ENCODE assay signal across 12 cellular contexts in the genomic region with DNA sequence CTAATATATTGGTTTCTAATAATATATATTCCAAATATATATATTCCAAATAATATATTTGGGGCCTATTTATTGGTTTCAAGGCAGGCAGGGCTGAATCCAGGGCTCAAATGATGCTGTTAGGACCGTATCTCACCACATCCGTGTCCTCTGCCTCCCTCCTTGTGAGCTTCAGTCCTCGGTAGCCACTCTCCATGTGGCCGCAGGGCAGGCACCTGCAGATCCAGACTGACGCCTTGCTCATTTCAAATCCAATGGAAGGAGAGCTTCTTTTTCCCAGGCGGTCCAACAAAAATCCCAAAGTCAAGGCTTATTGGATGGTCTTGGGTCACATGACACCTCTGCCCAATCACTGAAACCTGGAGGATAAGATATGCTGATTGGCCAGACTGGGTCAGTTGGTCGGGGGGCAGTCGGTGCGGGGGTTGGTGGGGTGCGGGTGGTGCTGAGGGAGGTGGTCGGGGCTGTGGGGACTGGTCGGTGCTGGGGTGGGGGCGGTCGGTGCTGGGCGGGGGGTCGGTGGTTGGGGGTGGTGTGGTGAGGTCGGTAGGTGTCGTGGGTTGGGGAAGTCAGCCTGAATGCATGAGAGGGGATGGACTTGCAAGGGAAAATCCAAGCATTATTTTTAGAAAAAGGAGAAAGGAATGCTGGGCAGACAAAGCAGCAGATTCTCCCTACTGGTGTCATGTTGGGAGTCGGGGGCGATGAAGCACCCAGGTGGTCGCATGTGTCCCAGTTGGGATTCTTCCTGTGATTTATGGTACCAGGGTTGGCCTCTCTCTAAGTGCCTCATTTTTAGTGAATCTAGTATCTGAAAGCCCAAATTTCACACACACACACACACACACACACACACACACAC.
DNase-seq lines count a peak whose midpoint lies in the region; ATAC-seq and TF ChIP-seq lines count a peak whose summit lies in the region.
"Had no signal": no experiment of that assay in that cellular context is flagged by ENCODE, and none has a peak within 500 bp of the region (broad histone marks: within the 10 kb centered on the region; RNA-seq: fewer than 3 reads in every experiment).

No MANE protein-coding gene starts in this region.

- peaks cover 77% of the 10 kb centered on the region for H3K27me3 Mint-ChIP-seq in T-helper 1 cell treated with Interleukin-12 subunit alpha and Interleukin-12 subunit beta and Interleukin-4 antibody, amounts not matched to agents 30 μg/mL and 1 μg/mL, for 36 hours (ENCODE audit: low read depth)

- peaks cover 7% of the 10 kb centered on the region for H3K36me3 Mint-ChIP-seq in T-helper 1 cell treated with Interleukin-12 subunit alpha and Interleukin-12 subunit beta and Interleukin-4 antibody, amounts not matched to agents 30 μg/mL and 1 μg/mL, for 36 hours (ENCODE audit: low read depth)

- H3K79me2 ChIP-seq in mesendoderm (ENCODE audit: control insufficient read depth, insufficient read depth, low read length): no peaks in the 10 kb centered on the region

- no peak overlapping the region for H3K27ac Mint-ChIP-seq in T-helper 1 cell treated with Interleukin-12 subunit alpha and Interleukin-12 subunit beta and Interleukin-4 antibody, amounts not matched to agents 30 μg/mL and 1 μg/mL, for 36 hours

- H3K4me3 ChIP-seq in ascending aorta (no peak overlapping the region), mesendoderm (ENCODE audit: low read length) (no peak overlapping the region), thoracic aorta (no peak overlapping the region)
- H3K4me3 ChIP-seq: lower lobe of right lung had no signal

- DNase-seq in T-helper 1 cell (no peak), ascending aorta (ENCODE audit: low spot score in 2 of 2) (no peak), mesendoderm (peak; percentile 65), thoracic aorta (ENCODE audit: low spot score) (no peak), omental fat pad (ENCODE audit: low spot score) (no peak)
- DNase-seq: lower lobe of right lung, small intestine had no signal

- H3K4ac ChIP-seq in mesendoderm (ENCODE audit: low read depth, low read length): peak overlapping the region; percentile 82

- H3K4me3 Mint-ChIP-seq in T-helper 1 cell treated with Interleukin-12 subunit alpha and Interleukin-12 subunit beta and Interleukin-4 antibody, amounts not matched to agents 30 μg/mL and 1 μg/mL, for 36 hours: peak overlapping the region; percentile 17

- no peaks in the 10 kb centered on the region for H3K79me1 ChIP-seq in mesendoderm (ENCODE audit: low read length)

- peak overlapping the region; percentile 53 for H3K9ac ChIP-seq in mesendoderm (ENCODE audit: low read length)

- H4K8ac ChIP-seq in mesendoderm (ENCODE audit: low read depth, low read length): no peak overlapping the region

- ATAC-seq in thoracic aorta (ENCODE audit: insufficient number of reproducible peaks, low FRiP score, low read depth): no peak
- ATAC-seq in HG03442 (IDR thresholded peaks at IDR 0.05; ENCODE audit: unreplicated experiment): no peak
- no peak for ATAC-seq in omental fat pad (ENCODE audit: low FRiP score)
- ATAC-seq in HG02642 (IDR thresholded peaks at IDR 0.05; ENCODE audit: poor library complexity, unreplicated experiment): no peak

- H3K27ac ChIP-seq in ascending aorta (peak overlapping the region; percentile 94 to 95), mesendoderm (ENCODE audit: low read depth, low read length) (peak overlapping the region; percentile 97), thoracic aorta (peak overlapping the region; percentile 96 to 97)
- H3K27ac ChIP-seq: foreskin keratinocyte had no signal

- no CpG with 5 or more reads among the region's 21 CpGs for WGBS in mesendoderm (ENCODE audit: extremely low coverage, insufficient coverage, low lambda C conversion rate)

- peak overlapping the region; percentile 34 for H2AK5ac ChIP-seq in mesendoderm (ENCODE audit: low read length)

- H3K4me2 ChIP-seq in mesendoderm (ENCODE audit: low read length): no peak overlapping the region

- H3K23ac ChIP-seq in mesendoderm (ENCODE audit: low read length): no peak overlapping the region

- peak overlapping the region; percentile 6 for H2BK5ac ChIP-seq in mesendoderm (ENCODE audit: low read length)

- no peak for TF ChIP-seq CTCF in ascending aorta (IDR thresholded peaks at IDR 0.05)
- TF ChIP-seq CTCF in thoracic aorta (IDR thresholded peaks at IDR 0.05): no peak
- TF ChIP-seq CTCF in omental fat pad (IDR thresholded peaks at IDR 0.05): no peak

- intact Hi-C loops in ascending aorta (cut with DNase I): loop anchor here (5.0 to 10.0 kb wide), 2 partner anchors 94 to 1176 kb away; a partner anchor contains a TSS

- peaks cover 24% of the 10 kb centered on the region for H3K4me1 Mint-ChIP-seq in T-helper 1 cell treated with Interleukin-12 subunit alpha and Interleukin-12 subunit beta and Interleukin-4 antibody, amounts not matched to agents 30 μg/mL and 1 μg/mL, for 36 hours (ENCODE audit: low read depth)

- H4K5ac ChIP-seq in mesendoderm (ENCODE audit: low read length): no peak overlapping the region

- H3K9me3 Mint-ChIP-seq in T-helper 1 cell treated with Interleukin-12 subunit alpha and Interleukin-12 subunit beta and Interleukin-4 antibody, amounts not matched to agents 30 μg/mL and 1 μg/mL, for 36 hours: no peaks in the 10 kb centered on the region
- H3K9me3 Mint-ChIP-seq: activated T-cell treated with anti-CD3 and anti-CD28 coated beads, Interleukin-2, amount 50 U/mL, for 72 hours had no signal

- H2BK15ac ChIP-seq in mesendoderm (replicated peaks; ENCODE audit: low read depth): no peak overlapping the region

- H3K4me1 ChIP-seq in ascending aorta (peaks cover 7 to 15% of the 10 kb centered on the region in 2 donors), mesendoderm (ENCODE audit: control insufficient read depth, low read depth, low read length) (peaks cover 34% of the 10 kb centered on the region), thoracic aorta (ENCODE audit: control insufficient read depth in 1 of 2, low read depth in 2 of 2) (peaks cover 12 to 44% of the 10 kb centered on the region in 2 donors)

- H3K9me3 ChIP-seq in ascending aorta (no peaks in the 10 kb centered on the region), thoracic aorta (no peaks in the 10 kb centered on the region)
- H3K9me3 ChIP-seq: lower lobe of right lung had no signal

- H3K36me3 ChIP-seq in ascending aorta (no peaks in the 10 kb centered on the region), mesendoderm (ENCODE audit: control insufficient read depth, insufficient read depth, low read length) (no peaks in the 10 kb centered on the region), thoracic aorta (no peaks in the 10 kb centered on the region)
- H3K36me3 ChIP-seq: lower lobe of right lung had no signal

- H2BK120ac ChIP-seq in mesendoderm (ENCODE audit: low read depth, low read length): no peak overlapping the region

- H3K27me3 ChIP-seq in ascending aorta (no peaks in the 10 kb centered on the region), mesendoderm (ENCODE audit: insufficient read depth, low read length, poor library complexity) (no peaks in the 10 kb centered on the region), thoracic aorta (replicated peaks; ENCODE audit: insufficient read depth) (no peaks in the 10 kb centered on the region)

- H3K18ac ChIP-seq in mesendoderm (ENCODE audit: low read length): peak overlapping the region; percentile 91

- peak overlapping the region; percentile 92 for H3K56ac ChIP-seq in mesendoderm (ENCODE audit: low read length)
